1 cellular context compared by ENCODE assay signal in genomic region chr3:126395846-126396513, GRCh38.
TF ChIP-seq lines count a peak whose summit lies in the region.

No MANE protein-coding gene starts in this region.

TF ChIP-seq in H1, 55 proteins besides CTCF, POLR2A, EP300 and RAD21:
- TF ChIP-seq CTBP2 (IDR thresholded peaks at IDR 0.05; ENCODE audit: borderline replicate concordance, insufficient read depth, insufficient read length, low read length) = no peak
- no peak for TF ChIP-seq E2F6 (IDR thresholded peaks at IDR 0.05)
- no peak for TF ChIP-seq KDM4A (IDR thresholded peaks at IDR 0.05; ENCODE audit: low read depth, low read length, severe bottlenecking)
- no peak for TF ChIP-seq HDAC6 (IDR thresholded peaks at IDR 0.05; ENCODE audit: low read depth, low read length)
